Comparison of ENCODE assay signal across 1 cellular context in the genomic region with DNA sequence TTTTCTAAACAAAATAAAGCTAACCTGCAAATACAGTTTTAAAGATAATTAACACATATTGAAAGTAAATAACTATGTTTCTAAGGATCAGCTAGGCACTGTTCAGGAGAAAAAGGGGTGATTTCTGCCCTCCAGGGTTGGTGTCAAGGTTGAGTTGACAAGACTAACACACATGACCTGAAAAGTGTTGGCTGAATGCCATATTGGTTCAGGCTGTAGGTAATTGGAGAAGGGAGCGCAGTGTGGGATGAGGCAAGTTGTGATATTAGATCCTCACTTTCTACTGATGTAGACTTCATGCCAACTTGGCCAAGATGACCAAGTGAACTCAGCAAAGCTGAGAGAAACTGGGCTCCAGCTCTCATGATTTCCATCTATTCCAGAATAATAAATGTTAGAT.
TF ChIP-seq lines count a peak whose summit lies in the region.

No MANE protein-coding gene starts in this region.

TF ChIP-seq in HepG2, 621 proteins besides CTCF, POLR2A, EP300 and RAD21 (continued from another document and continues in another):
- TF ChIP-seq, protein P1, sequence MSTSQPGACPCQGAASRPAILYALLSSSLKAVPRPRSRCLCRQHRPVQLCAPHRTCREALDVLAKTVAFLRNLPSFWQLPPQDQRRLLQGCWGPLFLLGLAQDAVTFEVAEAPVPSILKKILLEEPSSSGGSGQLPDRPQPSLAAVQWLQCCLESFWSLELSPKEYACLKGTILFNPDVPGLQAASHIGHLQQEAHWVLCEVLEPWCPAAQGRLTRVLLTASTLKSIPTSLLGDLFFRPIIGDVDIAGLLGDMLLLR (CRISPR knock-in tag; IDR thresholded peaks at IDR 0.05): no peak
- TF ChIP-seq, protein P2, sequence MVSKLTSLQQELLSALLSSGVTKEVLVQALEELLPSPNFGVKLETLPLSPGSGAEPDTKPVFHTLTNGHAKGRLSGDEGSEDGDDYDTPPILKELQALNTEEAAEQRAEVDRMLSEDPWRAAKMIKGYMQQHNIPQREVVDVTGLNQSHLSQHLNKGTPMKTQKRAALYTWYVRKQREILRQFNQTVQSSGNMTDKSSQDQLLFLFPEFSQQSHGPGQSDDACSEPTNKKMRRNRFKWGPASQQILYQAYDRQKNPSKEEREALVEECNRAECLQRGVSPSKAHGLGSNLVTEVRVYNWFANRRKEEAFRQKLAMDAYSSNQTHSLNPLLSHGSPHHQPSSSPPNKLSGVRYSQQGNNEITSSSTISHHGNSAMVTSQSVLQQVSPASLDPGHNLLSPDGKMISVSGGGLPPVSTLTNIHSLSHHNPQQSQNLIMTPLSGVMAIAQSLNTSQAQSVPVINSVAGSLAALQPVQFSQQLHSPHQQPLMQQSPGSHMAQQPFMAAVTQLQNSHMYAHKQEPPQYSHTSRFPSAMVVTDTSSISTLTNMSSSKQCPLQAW (CRISPR knock-in tag; IDR thresholded peaks at IDR 0.05): no peak
- TF ChIP-seq, protein P3, sequence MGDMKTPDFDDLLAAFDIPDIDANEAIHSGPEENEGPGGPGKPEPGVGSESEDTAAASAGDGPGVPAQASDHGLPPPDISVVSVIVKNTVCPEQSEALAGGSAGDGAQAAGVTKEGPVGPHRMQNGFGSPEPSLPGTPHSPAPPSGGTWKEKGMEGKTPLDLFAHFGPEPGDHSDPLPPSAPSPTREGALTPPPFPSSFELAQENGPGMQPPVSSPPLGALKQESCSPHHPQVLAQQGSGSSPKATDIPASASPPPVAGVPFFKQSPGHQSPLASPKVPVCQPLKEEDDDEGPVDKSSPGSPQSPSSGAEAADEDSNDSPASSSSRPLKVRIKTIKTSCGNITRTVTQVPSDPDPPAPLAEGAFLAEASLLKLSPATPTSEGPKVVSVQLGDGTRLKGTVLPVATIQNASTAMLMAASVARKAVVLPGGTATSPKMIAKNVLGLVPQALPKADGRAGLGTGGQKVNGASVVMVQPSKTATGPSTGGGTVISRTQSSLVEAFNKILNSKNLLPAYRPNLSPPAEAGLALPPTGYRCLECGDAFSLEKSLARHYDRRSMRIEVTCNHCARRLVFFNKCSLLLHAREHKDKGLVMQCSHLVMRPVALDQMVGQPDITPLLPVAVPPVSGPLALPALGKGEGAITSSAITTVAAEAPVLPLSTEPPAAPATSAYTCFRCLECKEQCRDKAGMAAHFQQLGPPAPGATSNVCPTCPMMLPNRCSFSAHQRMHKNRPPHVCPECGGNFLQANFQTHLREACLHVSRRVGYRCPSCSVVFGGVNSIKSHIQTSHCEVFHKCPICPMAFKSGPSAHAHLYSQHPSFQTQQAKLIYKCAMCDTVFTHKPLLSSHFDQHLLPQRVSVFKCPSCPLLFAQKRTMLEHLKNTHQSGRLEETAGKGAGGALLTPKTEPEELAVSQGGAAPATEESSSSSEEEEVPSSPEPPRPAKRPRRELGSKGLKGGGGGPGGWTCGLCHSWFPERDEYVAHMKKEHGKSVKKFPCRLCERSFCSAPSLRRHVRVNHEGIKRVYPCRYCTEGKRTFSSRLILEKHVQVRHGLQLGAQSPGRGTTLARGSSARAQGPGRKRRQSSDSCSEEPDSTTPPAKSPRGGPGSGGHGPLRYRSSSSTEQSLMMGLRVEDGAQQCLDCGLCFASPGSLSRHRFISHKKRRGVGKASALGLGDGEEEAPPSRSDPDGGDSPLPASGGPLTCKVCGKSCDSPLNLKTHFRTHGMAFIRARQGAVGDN (CRISPR knock-in tag; IDR thresholded peaks at IDR 0.05): no peak
- TF ChIP-seq ARHGAP35 (CRISPR knock-in tag; IDR thresholded peaks at IDR 0.05; ENCODE audit: borderline replicate concordance) (no peak), RFXANK (CRISPR knock-in tag; IDR thresholded peaks at IDR 0.05) (no peak), AGO2 (optimal IDR thresholded peaks at IDR 0.05; ENCODE audit: low read depth, low read length) (no peak), HNRNPLL (IDR thresholded peaks at IDR 0.05; ENCODE audit: low read depth, low read length, poor library complexity, severe bottlenecking) (no peak), NFIC (IDR thresholded peaks at IDR 0.05; ENCODE audit: low read length) (0 out of 2 replicates have a peak, but pooled peaks have one; percentile 42), ZNF343 (CRISPR knock-in tag; IDR thresholded peaks at IDR 0.05) (no peak), U2AF1 (optimal IDR thresholded peaks at IDR 0.05; ENCODE audit: low read depth, low read length) (no peak), HMG20B (CRISPR knock-in tag; conservative IDR thresholded peaks at IDR 0.05) (no peak), SOX5 (CRISPR knock-in tag; IDR thresholded peaks at IDR 0.05; ENCODE audit: borderline replicate concordance) (no peak), POGZ (CRISPR knock-in tag; IDR thresholded peaks at IDR 0.05) (no peak), ZNF607 (CRISPR knock-in tag; IDR thresholded peaks at IDR 0.05; ENCODE audit: borderline replicate concordance) (no peak)
- TF ChIP-seq, protein P4, sequence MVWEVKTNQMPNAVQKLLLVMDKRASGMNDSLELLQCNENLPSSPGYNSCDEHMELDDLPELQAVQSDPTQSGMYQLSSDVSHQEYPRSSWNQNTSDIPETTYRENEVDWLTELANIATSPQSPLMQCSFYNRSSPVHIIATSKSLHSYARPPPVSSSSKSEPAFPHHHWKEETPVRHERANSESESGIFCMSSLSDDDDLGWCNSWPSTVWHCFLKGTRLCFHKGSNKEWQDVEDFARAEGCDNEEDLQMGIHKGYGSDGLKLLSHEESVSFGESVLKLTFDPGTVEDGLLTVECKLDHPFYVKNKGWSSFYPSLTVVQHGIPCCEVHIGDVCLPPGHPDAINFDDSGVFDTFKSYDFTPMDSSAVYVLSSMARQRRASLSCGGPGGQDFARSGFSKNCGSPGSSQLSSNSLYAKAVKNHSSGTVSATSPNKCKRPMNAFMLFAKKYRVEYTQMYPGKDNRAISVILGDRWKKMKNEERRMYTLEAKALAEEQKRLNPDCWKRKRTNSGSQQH (CRISPR knock-in tag; IDR thresholded peaks at IDR 0.05; ENCODE audit: low read depth): no peak
- TF ChIP-seq, protein P5, sequence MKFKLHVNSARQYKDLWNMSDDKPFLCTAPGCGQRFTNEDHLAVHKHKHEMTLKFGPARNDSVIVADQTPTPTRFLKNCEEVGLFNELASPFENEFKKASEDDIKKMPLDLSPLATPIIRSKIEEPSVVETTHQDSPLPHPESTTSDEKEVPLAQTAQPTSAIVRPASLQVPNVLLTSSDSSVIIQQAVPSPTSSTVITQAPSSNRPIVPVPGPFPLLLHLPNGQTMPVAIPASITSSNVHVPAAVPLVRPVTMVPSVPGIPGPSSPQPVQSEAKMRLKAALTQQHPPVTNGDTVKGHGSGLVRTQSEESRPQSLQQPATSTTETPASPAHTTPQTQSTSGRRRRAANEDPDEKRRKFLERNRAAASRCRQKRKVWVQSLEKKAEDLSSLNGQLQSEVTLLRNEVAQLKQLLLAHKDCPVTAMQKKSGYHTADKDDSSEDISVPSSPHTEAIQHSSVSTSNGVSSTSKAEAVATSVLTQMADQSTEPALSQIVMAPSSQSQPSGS (CRISPR knock-in tag; IDR thresholded peaks at IDR 0.05): no peak
- TF ChIP-seq, protein P6, sequence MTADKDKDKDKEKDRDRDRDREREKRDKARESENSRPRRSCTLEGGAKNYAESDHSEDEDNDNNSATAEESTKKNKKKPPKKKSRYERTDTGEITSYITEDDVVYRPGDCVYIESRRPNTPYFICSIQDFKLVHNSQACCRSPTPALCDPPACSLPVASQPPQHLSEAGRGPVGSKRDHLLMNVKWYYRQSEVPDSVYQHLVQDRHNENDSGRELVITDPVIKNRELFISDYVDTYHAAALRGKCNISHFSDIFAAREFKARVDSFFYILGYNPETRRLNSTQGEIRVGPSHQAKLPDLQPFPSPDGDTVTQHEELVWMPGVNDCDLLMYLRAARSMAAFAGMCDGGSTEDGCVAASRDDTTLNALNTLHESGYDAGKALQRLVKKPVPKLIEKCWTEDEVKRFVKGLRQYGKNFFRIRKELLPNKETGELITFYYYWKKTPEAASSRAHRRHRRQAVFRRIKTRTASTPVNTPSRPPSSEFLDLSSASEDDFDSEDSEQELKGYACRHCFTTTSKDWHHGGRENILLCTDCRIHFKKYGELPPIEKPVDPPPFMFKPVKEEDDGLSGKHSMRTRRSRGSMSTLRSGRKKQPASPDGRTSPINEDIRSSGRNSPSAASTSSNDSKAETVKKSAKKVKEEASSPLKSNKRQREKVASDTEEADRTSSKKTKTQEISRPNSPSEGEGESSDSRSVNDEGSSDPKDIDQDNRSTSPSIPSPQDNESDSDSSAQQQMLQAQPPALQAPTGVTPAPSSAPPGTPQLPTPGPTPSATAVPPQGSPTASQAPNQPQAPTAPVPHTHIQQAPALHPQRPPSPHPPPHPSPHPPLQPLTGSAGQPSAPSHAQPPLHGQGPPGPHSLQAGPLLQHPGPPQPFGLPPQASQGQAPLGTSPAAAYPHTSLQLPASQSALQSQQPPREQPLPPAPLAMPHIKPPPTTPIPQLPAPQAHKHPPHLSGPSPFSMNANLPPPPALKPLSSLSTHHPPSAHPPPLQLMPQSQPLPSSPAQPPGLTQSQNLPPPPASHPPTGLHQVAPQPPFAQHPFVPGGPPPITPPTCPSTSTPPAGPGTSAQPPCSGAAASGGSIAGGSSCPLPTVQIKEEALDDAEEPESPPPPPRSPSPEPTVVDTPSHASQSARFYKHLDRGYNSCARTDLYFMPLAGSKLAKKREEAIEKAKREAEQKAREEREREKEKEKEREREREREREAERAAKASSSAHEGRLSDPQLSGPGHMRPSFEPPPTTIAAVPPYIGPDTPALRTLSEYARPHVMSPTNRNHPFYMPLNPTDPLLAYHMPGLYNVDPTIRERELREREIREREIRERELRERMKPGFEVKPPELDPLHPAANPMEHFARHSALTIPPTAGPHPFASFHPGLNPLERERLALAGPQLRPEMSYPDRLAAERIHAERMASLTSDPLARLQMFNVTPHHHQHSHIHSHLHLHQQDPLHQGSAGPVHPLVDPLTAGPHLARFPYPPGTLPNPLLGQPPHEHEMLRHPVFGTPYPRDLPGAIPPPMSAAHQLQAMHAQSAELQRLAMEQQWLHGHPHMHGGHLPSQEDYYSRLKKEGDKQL (CRISPR knock-in tag; IDR thresholded peaks at IDR 0.05; ENCODE audit: low read depth): no peak
- TF ChIP-seq, protein P7, sequence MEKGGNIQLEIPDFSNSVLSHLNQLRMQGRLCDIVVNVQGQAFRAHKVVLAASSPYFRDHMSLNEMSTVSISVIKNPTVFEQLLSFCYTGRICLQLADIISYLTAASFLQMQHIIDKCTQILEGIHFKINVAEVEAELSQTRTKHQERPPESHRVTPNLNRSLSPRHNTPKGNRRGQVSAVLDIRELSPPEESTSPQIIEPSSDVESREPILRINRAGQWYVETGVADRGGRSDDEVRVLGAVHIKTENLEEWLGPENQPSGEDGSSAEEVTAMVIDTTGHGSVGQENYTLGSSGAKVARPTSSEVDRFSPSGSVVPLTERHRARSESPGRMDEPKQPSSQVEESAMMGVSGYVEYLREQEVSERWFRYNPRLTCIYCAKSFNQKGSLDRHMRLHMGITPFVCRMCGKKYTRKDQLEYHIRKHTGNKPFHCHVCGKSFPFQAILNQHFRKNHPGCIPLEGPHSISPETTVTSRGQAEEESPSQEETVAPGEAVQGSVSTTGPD (CRISPR knock-in tag; IDR thresholded peaks at IDR 0.05): no peak
- TF ChIP-seq, protein P8, sequence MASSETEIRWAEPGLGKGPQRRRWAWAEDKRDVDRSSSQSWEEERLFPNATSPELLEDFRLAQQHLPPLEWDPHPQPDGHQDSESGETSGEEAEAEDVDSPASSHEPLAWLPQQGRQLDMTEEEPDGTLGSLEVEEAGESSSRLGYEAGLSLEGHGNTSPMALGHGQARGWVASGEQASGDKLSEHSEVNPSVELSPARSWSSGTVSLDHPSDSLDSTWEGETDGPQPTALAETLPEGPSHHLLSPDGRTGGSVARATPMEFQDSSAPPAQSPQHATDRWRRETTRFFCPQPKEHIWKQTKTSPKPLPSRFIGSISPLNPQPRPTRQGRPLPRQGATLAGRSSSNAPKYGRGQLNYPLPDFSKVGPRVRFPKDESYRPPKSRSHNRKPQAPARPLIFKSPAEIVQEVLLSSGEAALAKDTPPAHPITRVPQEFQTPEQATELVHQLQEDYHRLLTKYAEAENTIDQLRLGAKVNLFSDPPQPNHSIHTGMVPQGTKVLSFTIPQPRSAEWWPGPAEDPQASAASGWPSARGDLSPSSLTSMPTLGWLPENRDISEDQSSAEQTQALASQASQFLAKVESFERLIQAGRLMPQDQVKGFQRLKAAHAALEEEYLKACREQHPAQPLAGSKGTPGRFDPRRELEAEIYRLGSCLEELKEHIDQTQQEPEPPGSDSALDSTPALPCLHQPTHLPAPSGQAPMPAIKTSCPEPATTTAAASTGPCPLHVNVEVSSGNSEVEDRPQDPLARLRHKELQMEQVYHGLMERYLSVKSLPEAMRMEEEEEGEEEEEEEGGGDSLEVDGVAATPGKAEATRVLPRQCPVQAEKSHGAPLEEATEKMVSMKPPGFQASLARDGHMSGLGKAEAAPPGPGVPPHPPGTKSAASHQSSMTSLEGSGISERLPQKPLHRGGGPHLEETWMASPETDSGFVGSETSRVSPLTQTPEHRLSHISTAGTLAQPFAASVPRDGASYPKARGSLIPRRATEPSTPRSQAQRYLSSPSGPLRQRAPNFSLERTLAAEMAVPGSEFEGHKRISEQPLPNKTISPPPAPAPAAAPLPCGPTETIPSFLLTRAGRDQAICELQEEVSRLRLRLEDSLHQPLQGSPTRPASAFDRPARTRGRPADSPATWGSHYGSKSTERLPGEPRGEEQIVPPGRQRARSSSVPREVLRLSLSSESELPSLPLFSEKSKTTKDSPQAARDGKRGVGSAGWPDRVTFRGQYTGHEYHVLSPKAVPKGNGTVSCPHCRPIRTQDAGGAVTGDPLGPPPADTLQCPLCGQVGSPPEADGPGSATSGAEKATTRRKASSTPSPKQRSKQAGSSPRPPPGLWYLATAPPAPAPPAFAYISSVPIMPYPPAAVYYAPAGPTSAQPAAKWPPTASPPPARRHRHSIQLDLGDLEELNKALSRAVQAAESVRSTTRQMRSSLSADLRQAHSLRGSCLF (CRISPR knock-in tag; IDR thresholded peaks at IDR 0.05; ENCODE audit: borderline replicate concordance): no peak
